2 cellular contexts compared by ENCODE assay signal in the genomic region with DNA sequence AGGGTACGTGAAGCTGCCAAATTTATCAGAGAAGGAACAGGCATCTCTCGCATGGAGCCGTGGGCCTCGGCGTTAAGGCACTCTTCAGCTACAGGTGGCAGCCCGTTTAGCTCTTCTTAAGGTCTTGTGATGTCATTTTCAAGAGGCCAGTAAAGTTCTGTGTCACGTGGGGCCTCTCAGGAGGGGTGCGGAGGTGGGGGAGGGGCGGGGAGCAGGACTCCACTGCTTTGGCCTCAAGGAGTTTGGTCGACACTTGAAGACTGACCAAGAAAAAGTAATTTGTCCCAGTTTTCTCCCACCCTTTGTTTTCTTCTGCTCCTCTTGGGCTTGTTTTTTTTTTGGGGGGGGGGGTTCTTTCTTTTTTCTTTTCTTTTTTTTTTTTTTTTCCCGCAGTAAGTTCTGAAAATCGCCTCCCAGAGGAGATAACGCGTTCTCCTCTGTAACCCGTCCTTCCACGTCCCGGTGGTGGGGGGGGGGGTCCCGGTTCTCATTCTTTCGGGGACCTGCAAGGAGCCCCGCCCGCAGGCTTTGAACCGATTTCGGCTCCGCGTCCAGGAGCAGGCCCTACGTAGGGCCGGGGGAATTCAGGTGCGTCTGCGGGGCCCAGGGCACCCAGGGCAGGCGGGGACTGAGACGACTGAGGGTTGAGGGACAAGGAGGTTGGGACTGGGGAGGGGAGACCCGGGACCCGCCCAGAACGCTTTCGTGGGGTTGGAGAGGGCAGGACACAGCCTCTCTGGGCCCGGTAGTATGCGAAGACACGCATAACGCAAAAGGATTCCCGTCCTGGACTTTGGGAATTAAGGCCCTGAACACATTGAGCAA.
TF ChIP-seq lines count a peak whose summit lies in the region.

No MANE protein-coding gene starts in this region.

TF ChIP-seq in A549, 52 proteins besides CTCF, POLR2A, EP300 and RAD21:
- TF ChIP-seq SREBF2 (IDR thresholded peaks at IDR 0.05) (no peak), CHD2 (IDR thresholded peaks at IDR 0.05; ENCODE audit: low read length, partially characterized antibody) (no peak), SMC3 (IDR thresholded peaks at IDR 0.05) (no peak), CEBPB (IDR thresholded peaks at IDR 0.05) (no peak), POLR2AphosphoS2 (conservative IDR thresholded peaks at IDR 0.05; ENCODE audit: low read length) (no peak), PHF8 (IDR thresholded peaks at IDR 0.05; ENCODE audit: borderline replicate concordance, low read depth) (peak; percentile 58), KDM5A (IDR thresholded peaks at IDR 0.05) (no peak), CHD4 (IDR thresholded peaks at IDR 0.05; ENCODE audit: borderline replicate concordance) (no peak)
- TF ChIP-seq, protein P1, sequence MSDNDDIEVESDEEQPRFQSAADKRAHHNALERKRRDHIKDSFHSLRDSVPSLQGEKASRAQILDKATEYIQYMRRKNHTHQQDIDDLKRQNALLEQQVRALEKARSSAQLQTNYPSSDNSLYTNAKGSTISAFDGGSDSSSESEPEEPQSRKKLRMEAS (IDR thresholded peaks at IDR 0.05), result peak; percentile 52; the same call in 1 of the 2 replicates
- TF ChIP-seq, protein P2, sequence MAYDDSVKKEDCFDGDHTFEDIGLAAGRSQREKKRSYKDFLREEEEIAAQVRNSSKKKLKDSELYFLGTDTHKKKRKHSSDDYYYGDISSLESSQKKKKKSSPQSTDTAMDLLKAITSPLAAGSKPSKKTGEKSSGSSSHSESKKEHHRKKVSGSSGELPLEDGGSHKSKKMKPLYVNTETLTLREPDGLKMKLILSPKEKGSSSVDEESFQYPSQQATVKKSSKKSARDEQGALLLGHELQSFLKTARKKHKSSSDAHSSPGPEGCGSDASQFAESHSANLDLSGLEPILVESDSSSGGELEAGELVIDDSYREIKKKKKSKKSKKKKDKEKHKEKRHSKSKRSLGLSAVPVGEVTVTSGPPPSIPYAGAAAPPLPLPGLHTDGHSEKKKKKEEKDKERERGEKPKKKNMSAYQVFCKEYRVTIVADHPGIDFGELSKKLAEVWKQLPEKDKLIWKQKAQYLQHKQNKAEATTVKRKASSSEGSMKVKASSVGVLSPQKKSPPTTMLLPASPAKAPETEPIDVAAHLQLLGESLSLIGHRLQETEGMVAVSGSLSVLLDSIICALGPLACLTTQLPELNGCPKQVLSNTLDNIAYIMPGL (CRISPR knock-in tag; IDR thresholded peaks at IDR 0.05; ENCODE audit: borderline replicate concordance), result 0 out of 2 replicates have a peak, but pooled peaks have one; percentile 2
- TF ChIP-seq, protein P3, sequence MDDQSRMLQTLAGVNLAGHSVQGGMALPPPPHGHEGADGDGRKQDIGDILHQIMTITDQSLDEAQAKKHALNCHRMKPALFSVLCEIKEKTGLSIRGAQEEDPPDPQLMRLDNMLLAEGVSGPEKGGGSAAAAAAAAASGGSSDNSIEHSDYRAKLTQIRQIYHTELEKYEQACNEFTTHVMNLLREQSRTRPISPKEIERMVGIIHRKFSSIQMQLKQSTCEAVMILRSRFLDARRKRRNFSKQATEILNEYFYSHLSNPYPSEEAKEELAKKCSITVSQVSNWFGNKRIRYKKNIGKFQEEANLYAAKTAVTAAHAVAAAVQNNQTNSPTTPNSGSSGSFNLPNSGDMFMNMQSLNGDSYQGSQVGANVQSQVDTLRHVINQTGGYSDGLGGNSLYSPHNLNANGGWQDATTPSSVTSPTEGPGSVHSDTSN (IDR thresholded peaks at IDR 0.05), result no peak
- TF ChIP-seq, protein P4, sequence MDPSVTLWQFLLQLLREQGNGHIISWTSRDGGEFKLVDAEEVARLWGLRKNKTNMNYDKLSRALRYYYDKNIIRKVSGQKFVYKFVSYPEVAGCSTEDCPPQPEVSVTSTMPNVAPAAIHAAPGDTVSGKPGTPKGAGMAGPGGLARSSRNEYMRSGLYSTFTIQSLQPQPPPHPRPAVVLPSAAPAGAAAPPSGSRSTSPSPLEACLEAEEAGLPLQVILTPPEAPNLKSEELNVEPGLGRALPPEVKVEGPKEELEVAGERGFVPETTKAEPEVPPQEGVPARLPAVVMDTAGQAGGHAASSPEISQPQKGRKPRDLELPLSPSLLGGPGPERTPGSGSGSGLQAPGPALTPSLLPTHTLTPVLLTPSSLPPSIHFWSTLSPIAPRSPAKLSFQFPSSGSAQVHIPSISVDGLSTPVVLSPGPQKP (IDR thresholded peaks at IDR 0.05; ENCODE audit: low read depth, low read length), result no peak
- TF ChIP-seq, protein P5, sequence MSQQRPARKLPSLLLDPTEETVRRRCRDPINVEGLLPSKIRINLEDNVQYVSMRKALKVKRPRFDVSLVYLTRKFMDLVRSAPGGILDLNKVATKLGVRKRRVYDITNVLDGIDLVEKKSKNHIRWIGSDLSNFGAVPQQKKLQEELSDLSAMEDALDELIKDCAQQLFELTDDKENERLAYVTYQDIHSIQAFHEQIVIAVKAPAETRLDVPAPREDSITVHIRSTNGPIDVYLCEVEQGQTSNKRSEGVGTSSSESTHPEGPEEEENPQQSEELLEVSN (IDR thresholded peaks at IDR 0.05; ENCODE audit: borderline replicate concordance, low read depth), result 0 out of 2 replicates have a peak, but pooled peaks have one; percentile 31
- TF ChIP-seq, protein P6, sequence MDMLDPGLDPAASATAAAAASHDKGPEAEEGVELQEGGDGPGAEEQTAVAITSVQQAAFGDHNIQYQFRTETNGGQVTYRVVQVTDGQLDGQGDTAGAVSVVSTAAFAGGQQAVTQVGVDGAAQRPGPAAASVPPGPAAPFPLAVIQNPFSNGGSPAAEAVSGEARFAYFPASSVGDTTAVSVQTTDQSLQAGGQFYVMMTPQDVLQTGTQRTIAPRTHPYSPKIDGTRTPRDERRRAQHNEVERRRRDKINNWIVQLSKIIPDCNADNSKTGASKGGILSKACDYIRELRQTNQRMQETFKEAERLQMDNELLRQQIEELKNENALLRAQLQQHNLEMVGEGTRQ (IDR thresholded peaks at IDR 0.05), result peak; percentile 86

TF ChIP-seq in H1, 55 proteins besides CTCF, POLR2A, EP300 and RAD21:
- TF ChIP-seq EZH2 (IDR thresholded peaks at IDR 0.05; ENCODE audit: low read depth, low read length, severe bottlenecking) (no peak), SIRT6 (IDR thresholded peaks at IDR 0.05; ENCODE audit: low read length) (no peak), RBBP5 (IDR thresholded peaks at IDR 0.05; ENCODE audit: borderline replicate concordance, low read depth, low read length) (peak; percentile 84), CBX8 (IDR thresholded peaks at IDR 0.05; ENCODE audit: borderline replicate concordance, low read depth, low read length) (no peak), POLR2AphosphoS5 (IDR thresholded peaks at IDR 0.05; ENCODE audit: low read depth, low read length) (peak; percentile 76; the same call in 1 of the 2 replicates), CREB1 (IDR thresholded peaks at IDR 0.05) (peak; percentile 86), KDM5A (IDR thresholded peaks at IDR 0.05; ENCODE audit: low read length) (no peak), FOSL1 (IDR thresholded peaks at IDR 0.05; ENCODE audit: insufficient read depth, low read depth, low read length) (no peak), TBP (IDR thresholded peaks at IDR 0.05; ENCODE audit: low read depth, low read length) (peak; percentile 25; the same call in 1 of the 2 replicates), SAP30 (IDR thresholded peaks at IDR 0.05; ENCODE audit: insufficient read depth, insufficient replicate concordance, low read length) (no peak), KDM4A (IDR thresholded peaks at IDR 0.05; ENCODE audit: low read depth, low read length, severe bottlenecking) (peak; percentile 52), SRF (IDR thresholded peaks at IDR 0.05; ENCODE audit: low read depth, low read length) (0 out of 2 replicates have a peak, but pooled peaks have one; percentile 18), TAF1 (IDR thresholded peaks at IDR 0.05; ENCODE audit: low read depth, low read length) (peak; percentile 71), PHF8 (conservative IDR thresholded peaks at IDR 0.05; ENCODE audit: low read depth, low read length) (peak; percentile 62), SIN3A (conservative IDR thresholded peaks at IDR 0.05 in 1 of 2, IDR thresholded peaks at IDR 0.05 in 1 of 2; ENCODE audit: low read depth in 1 of 2, low read length in 2 of 2) (peak in 1 of 2 experiments; percentile 35; a peak in 1 of 4 replicates), ASH2L (IDR thresholded peaks at IDR 0.05; ENCODE audit: low read length) (peak; percentile 76)
- TF ChIP-seq, protein P7, sequence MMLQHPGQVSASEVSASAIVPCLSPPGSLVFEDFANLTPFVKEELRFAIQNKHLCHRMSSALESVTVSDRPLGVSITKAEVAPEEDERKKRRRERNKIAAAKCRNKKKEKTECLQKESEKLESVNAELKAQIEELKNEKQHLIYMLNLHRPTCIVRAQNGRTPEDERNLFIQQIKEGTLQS (IDR thresholded peaks at IDR 0.05; ENCODE audit: insufficient read depth, low read depth, low read length), result peak; percentile 79
- TF ChIP-seq, protein P1 (IDR thresholded peaks at IDR 0.05), result peak; percentile 67
- TF ChIP-seq, protein P6 (IDR thresholded peaks at IDR 0.05; ENCODE audit: low read length), result peak; percentile 89
